In genomic region chr5:16957305-16958165, GRCh38 we compare ENCODE assay signal across 14 cellular contexts. TPM values are rescaled to one million over a fixed set of nuclear protein-coding genes. Genes with fewer than 3 reads are reported as not detected.
A peak's percentile ranks its signal among the peaks of the same experiment; 100 is the strongest.
DNase-seq lines count a peak whose midpoint lies in the region; ATAC-seq, FAIRE-seq and TF ChIP-seq lines count a peak whose summit lies in the region.
"Had no signal": no experiment of that assay in that cellular context is flagged by ENCODE, and none has a peak within 500 bp of the region (broad histone marks: within the 10 kb centered on the region; RNA-seq: fewer than 3 reads in every experiment).

No MANE protein-coding gene starts in this region.

- DNase-seq in AG04449 (ENCODE audit: low read depth, low spot score) = peak; percentile 82
- peak; percentile 72 for DNase-seq in HTR-8/SVneo (ENCODE audit: insufficient read length, low spot score)
- DNase-seq in astrocyte of the cerebellum (ENCODE audit: low read depth) = peak; percentile 79
- DNase-seq in iris pigment epithelial cell (ENCODE audit: low read depth) = peak; percentile 96
- no peak for DNase-seq in GM13976 (ENCODE audit: low spot score)
- no peak for DNase-seq in HUDEP-2 (lab: John Stamatoyannopoulos, UW; ENCODE audit: unreplicated experiment in 76 of 76)
- no peak for DNase-seq in thyroid gland
- DNase-seq: activated CD4-positive, alpha-beta T cell treated with anti-CD3 and anti-CD28 coated beads, Interleukin-2, amount 50 U/mL, for 4 hours; activated naive CD4-positive, alpha-beta T cell treated with Interleukin-2 at 50 U/mL for 16 hours; NCI-H1105 treated with DMSO at 0.1 percent for 48 hours; NCI-H69; right cardiac atrium had no signal

- in situ Hi-C loops in astrocyte of the cerebellum (cut with HindIII; ENCODE audit: low sequenced_read_pairs) = no loop called here
- in situ Hi-C loops in GM13976 (cut with MboI; ENCODE audit: low sequenced_read_pairs, unreplicated experiment) = no loop called here

- FAIRE-seq in HTR-8/SVneo (lab: Jason Lieb, UNC) = peak; percentile 87

- POLR2A ChIA-PET in AG04449 (lab: Yijun Ruan, JAX) = interaction anchor here (0.7 kb wide), 1 partner anchor 21 kb away, joined by 6 read pairs; the partner anchor contains the start of gene MYO10

- no peaks in the 10 kb centered on the region for H3K27me3 ChIP-seq in thyroid gland
- H3K27me3 ChIP-seq: hepatocyte had no signal

- no peak for ATAC-seq in GM21447 (IDR thresholded peaks at IDR 0.05; ENCODE audit: unreplicated experiment)
- ATAC-seq: right cardiac atrium had no signal

- H3K27ac ChIP-seq in thyroid gland = no peak overlapping the region
- H3K27ac ChIP-seq: hepatocyte had no signal

- no peak overlapping the region for H3K4me3 ChIP-seq in AG04449 (ENCODE audit: low read depth, low read length)
- H3K4me3 ChIP-seq in astrocyte of the cerebellum (ENCODE audit: low read depth, low read length) = no peak overlapping the region
- H3K4me3 ChIP-seq in thyroid gland (replicated peaks in 1 of 3) = no peak overlapping the region
- H3K4me3 ChIP-seq: hepatocyte had no signal

- peaks cover 6 to 13% of the 10 kb centered on the region in 2 donors for H3K4me1 ChIP-seq in thyroid gland

- H3K9me3 ChIP-seq in thyroid gland = no peaks in the 10 kb centered on the region

- TF ChIP-seq CTCF in AG04449 (IDR thresholded peaks at IDR 0.05; ENCODE audit: insufficient read depth, low read length, missing control alignments) = no peak
- TF ChIP-seq CTCF in astrocyte of the cerebellum (IDR thresholded peaks at IDR 0.05; ENCODE audit: low read depth, low read length, missing control alignments) = no peak
- no peak for TF ChIP-seq CTCF in GM13976 (IDR thresholded peaks at IDR 0.05; ENCODE audit: borderline replicate concordance, control extremely low read depth, extremely low read depth, insufficient read depth, missing control alignments)
- TF ChIP-seq CTCF in thyroid gland (IDR thresholded peaks at IDR 0.05) = no peak

- WGBS in thyroid gland, 2 donors = 82 to 86% methylated on average over 13 of the region's 13 CpGs

- CTCF ChIA-PET in AG04449 (lab: Yijun Ruan, JAX) = interaction anchor here (1.6 to 1.8 kb wide), 2 partner anchors 175 to 232 kb away, joined by 10 read pairs; no protein-coding TSS in a partner anchor

- TF ChIP-seq POLR2A in thyroid gland (IDR thresholded peaks at IDR 0.05) = no peak

- intact Hi-C loops in thyroid gland (cut with DNase I) = no loop called here

- no peaks in the 10 kb centered on the region for H3K36me3 ChIP-seq in thyroid gland

RNA-seq across cellular contexts. Expression of gene MYO10, which starts 21.4 kb away (rescaled TPM):
- 10 to 100 TPM; 49.2 to 89.6 (median 71.0) TPM for total RNA-seq in thyroid gland

Comparison
In these comparisons a context has a peak if more than half of its experiments do, and no peak if none do; other contexts are left out.
1. DNase-seq: peak in AG04449 (single experiment), HTR-8/SVneo (single experiment), astrocyte of the cerebellum (single experiment) and iris pigment epithelial cell (single experiment); none in GM13976 (single experiment), HUDEP-2 (0 of 76) and thyroid gland (0 of 2).